16 cellular contexts compared by ENCODE assay signal in genomic region chr4:145931403-145931802, GRCh38.
"Had no signal": no experiment of that assay in that cellular context is flagged by ENCODE, and none has a peak within 500 bp of the region (broad histone marks: within the 10 kb centered on the region; RNA-seq: fewer than 3 reads in every experiment).

No MANE protein-coding gene starts in this region.

- ATAC-seq: activated naive CD8-positive, alpha-beta T cell treated with anti-CD3 and anti-CD28 coated beads, Interleukin-2, amount 50 U/mL, for 24 hours had no signal

- FAIRE-seq: TTC549 had no signal

- H3K27me3 ChIP-seq: tibial nerve, uterus had no signal

- H3K27ac Mint-ChIP-seq: activated T-helper 1 cell treated with anti-CD3 and anti-CD28 coated beads, Interleukin-12 subunit alpha, Interleukin-12 subunit beta, Interleukin-2, Interleukin-4 antibody, amounts not matched to agents 30 ng/mL and 10 ng/mL and 1 ng/mL, durations not matched to agents 14 hours and 24 hours and 36 hours; stimulated activated naive B cell treated with anti-CD40 and anti-IgM and Interleukin-4, amounts not matched to agents 10 μg/mL and 1 μg/mL and 100 μg/mL, for 72 hours had no signal

- H3K27me3 Mint-ChIP-seq: activated B cell treated with CpG ODN at 0.5 μM for 24 hours; activated naive CD8-positive, alpha-beta T cell treated with anti-CD3 and anti-CD28 coated beads, Interleukin-2, amount 50 U/mL, for 24 hours; stimulated activated naive B cell treated with anti-CD40 and anti-IgM and Interleukin-4, amounts not matched to agents 10 μg/mL and 1 μg/mL and 100 μg/mL, for 72 hours had no signal

- H3K4me3 Mint-ChIP-seq: activated B cell treated with CpG ODN at 0.5 μM for 24 hours; activated naive CD8-positive, alpha-beta T cell treated with anti-CD3 and anti-CD28 coated beads, Interleukin-2, amount 50 U/mL, for 24 hours; activated T-helper 1 cell treated with anti-CD3 and anti-CD28 coated beads, Interleukin-12 subunit alpha, Interleukin-12 subunit beta, Interleukin-2, Interleukin-4 antibody, amounts not matched to agents 30 ng/mL and 10 ng/mL and 1 ng/mL, durations not matched to agents 14 hours and 24 hours and 36 hours; stimulated activated naive B cell treated with anti-CD40 and anti-IgM and Interleukin-4, amounts not matched to agents 10 μg/mL and 1 μg/mL and 100 μg/mL, for 72 hours had no signal

- H3K4me3 ChIP-seq: tibial nerve, uterus had no signal

- H3K9me3 Mint-ChIP-seq: activated B cell treated with CpG ODN at 0.5 μM for 24 hours; activated T-helper 1 cell treated with anti-CD3 and anti-CD28 coated beads, Interleukin-12 subunit alpha, Interleukin-12 subunit beta, Interleukin-2, Interleukin-4 antibody, amounts not matched to agents 30 ng/mL and 10 ng/mL and 1 ng/mL, durations not matched to agents 14 hours and 24 hours and 36 hours; stimulated activated naive B cell treated with anti-CD40 and anti-IgM and Interleukin-4, amounts not matched to agents 10 μg/mL and 1 μg/mL and 100 μg/mL, for 72 hours had no signal

- H3K9me3 ChIP-seq: tibial nerve, uterus had no signal

- H3K27ac ChIP-seq: epithelial cell of prostate, parathyroid adenoma, tibial nerve, uterus had no signal

- H3K9ac ChIP-seq: parathyroid adenoma had no signal

- H2AFZ ChIP-seq: parathyroid adenoma had no signal

- DNase-seq: activated B cell treated with CpG ODN at 0.5 μM for 24 hours; activated CD4-positive, alpha-beta T cell treated with anti-CD3 and anti-CD28 coated beads for 48 hours; activated naive CD4-positive, alpha-beta T cell treated with Interleukin-2 at 50 U/mL for 16 hours; activated naive CD8-positive, alpha-beta T cell treated with anti-CD3 and anti-CD28 coated beads, Interleukin-2, amount 50 U/mL, for 24 hours; aorta; foreskin melanocyte; head of caudate nucleus; kidney glomerular epithelial cell; retina; stimulated activated naive B cell treated with anti-CD40 and anti-IgM and Interleukin-4, amounts not matched to agents 10 μg/mL and 1 μg/mL and 100 μg/mL, for 72 hours; uterus had no signal

- H3K79me2 ChIP-seq: parathyroid adenoma had no signal

- H3K36me3 ChIP-seq: tibial nerve, uterus had no signal
